ENCODE assay signal across 1 cellular context in the genomic region with DNA sequence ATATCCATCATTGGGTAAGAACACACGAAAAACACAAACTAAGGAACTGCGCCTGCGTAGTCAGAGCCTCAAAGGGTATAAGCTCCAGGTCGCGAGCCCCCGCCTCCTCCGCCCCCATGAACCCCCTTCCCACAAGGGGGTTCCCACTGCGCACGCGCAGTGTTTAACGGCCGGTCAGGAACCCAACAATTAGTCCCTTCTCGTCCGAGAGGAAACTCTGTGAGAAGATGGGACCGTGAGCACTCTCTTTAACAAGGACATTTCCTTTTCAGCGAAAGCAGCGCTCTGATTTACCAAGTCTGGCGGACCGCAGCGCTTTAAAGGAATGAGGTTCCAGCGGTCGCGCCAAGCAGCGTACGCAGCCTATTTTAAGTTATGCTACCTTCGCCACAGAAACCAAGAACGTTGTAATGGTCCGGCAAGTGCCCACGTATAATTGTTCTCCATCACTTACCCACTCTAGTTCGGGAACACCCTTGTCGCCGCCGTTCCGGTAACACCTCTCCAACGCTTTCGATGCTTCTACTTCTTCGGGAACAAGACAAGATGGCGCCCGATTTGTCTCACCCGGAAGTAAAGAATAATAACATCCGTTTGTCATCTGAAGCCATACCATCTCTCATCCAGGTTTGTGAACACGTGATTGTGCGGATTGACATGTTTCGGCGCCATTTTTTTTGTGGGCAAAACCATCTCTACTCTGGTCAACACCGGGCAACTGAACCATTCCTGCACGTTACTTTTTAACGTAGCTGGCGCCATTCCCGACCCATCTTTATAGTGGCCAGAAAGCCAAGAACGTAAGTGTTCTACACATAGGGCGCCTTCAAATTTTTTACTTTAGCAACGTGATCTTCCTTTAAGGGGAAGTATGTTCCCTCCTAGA.
A peak's percentile ranks its signal among the peaks of the same experiment; 100 is the strongest.
TF ChIP-seq lines count a peak whose summit lies in the region.

A gene with protein sequence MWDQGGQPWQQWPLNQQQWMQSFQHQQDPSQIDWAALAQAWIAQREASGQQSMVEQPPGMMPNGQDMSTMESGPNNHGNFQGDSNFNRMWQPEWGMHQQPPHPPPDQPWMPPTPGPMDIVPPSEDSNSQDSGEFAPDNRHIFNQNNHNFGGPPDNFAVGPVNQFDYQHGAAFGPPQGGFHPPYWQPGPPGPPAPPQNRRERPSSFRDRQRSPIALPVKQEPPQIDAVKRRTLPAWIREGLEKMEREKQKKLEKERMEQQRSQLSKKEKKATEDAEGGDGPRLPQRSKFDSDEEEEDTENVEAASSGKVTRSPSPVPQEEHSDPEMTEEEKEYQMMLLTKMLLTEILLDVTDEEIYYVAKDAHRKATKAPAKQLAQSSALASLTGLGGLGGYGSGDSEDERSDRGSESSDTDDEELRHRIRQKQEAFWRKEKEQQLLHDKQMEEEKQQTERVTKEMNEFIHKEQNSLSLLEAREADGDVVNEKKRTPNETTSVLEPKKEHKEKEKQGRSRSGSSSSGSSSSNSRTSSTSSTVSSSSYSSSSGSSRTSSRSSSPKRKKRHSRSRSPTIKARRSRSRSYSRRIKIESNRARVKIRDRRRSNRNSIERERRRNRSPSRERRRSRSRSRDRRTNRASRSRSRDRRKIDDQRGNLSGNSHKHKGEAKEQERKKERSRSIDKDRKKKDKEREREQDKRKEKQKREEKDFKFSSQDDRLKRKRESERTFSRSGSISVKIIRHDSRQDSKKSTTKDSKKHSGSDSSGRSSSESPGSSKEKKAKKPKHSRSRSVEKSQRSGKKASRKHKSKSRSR (minus strand): TSS at position 548 of the 886 bp plus-strand sequence. CDS start 10,649 bp downstream, outside the sequence.

TF ChIP-seq in IMR-90, 13 proteins besides CTCF, POLR2A, EP300 and RAD21 (continued from another document):
- TF ChIP-seq, protein P1, sequence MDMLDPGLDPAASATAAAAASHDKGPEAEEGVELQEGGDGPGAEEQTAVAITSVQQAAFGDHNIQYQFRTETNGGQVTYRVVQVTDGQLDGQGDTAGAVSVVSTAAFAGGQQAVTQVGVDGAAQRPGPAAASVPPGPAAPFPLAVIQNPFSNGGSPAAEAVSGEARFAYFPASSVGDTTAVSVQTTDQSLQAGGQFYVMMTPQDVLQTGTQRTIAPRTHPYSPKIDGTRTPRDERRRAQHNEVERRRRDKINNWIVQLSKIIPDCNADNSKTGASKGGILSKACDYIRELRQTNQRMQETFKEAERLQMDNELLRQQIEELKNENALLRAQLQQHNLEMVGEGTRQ (IDR thresholded peaks at IDR 0.05; ENCODE audit: low read depth, low read length) = peak; percentile 94
